ENCODE assay signal across 1 cellular context in genomic region chr1:23337869-23338268, GRCh38.
TF ChIP-seq lines count a peak whose summit lies in the region.

No MANE protein-coding gene starts in this region.

TF ChIP-seq in K562, 482 proteins besides CTCF, POLR2A, EP300 and RAD21:
- no peak for TF ChIP-seq CBX8 (IDR thresholded peaks at IDR 0.05; ENCODE audit: borderline replicate concordance, extremely low read depth, low read depth, low read length, poor library complexity, severe bottlenecking)
- TF ChIP-seq CBFA2T3 (IDR thresholded peaks at IDR 0.05), result peak; percentile 30; the same call in 1 of the 2 replicates
TF ChIP-seq in K562: peak in this region for 1.
